24 cellular contexts compared by ENCODE assay signal in the genomic region with DNA sequence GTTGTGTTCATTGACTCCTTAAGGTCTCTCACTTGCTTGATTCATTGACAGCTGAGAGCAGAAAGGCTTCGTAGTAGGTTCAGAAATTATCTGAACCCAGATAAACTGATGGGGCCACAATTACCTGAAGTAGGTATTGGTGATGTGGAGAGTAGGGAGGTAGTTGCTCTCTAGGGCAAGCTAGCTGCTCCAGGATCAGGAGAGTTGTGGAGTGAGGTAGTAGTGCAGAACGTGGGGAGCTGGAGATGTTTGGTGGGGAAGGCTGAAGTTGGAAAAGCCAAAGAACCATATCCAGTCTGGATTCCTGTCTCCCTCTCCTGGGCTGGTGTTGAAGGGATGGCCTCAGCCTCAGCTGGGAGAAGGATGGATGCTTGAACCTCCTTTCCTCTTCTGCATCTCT. TPM values are rescaled to one million over a fixed set of nuclear protein-coding genes. Genes with fewer than 3 reads are reported as not detected.
DNase-seq lines count a peak whose midpoint lies in the region; ATAC-seq and TF ChIP-seq lines count a peak whose summit lies in the region.
"Had no signal": no experiment of that assay in that cellular context is flagged by ENCODE, and none has a peak within 500 bp of the region (broad histone marks: within the 10 kb centered on the region; RNA-seq: fewer than 3 reads in every experiment).

No MANE protein-coding gene starts in this region.

- in situ Hi-C loops in GM23248 (cut with MboI): no loop called here

- no peak overlapping the region for H3K27ac Mint-ChIP-seq in CD14-positive monocyte
- H3K27ac Mint-ChIP-seq in central memory CD8-positive, alpha-beta T cell (ENCODE audit: low read depth): peak overlapping the region; percentile 7
- H3K27ac Mint-ChIP-seq: activated CD8-positive, alpha-beta memory T cell treated with anti-CD3 and anti-CD28 coated beads, Interleukin-2, amount 10 ng/mL, durations not matched to agents 7 days and 5 days; activated naive CD8-positive, alpha-beta T cell treated with anti-CD3 and anti-CD28 coated beads for 36 hours had no signal

- peak overlapping the region; percentile 55 for H3K27ac ChIP-seq in GM23248
- no peak overlapping the region for H3K27ac ChIP-seq in muscle layer of colon (ENCODE audit: low read depth, low read length)
- no peak overlapping the region for H3K27ac ChIP-seq in psoas muscle
- H3K27ac ChIP-seq: body of pancreas, thyroid gland had no signal

- H3K9me2 ChIP-seq in GM23248 (ENCODE audit: insufficient read depth): no peaks in the 10 kb centered on the region

- H3K27me3 ChIP-seq in GM23248 (replicated peaks; ENCODE audit: insufficient read depth) (no peaks in the 10 kb centered on the region), muscle layer of colon (ENCODE audit: control insufficient read depth in 1 of 2, insufficient read depth in 2 of 2, low read length in 2 of 2) (no peaks in the 10 kb centered on the region), psoas muscle (ENCODE audit: insufficient read depth in 3 of 3, low read length in 2 of 3) (no peaks in the 10 kb centered on the region)
- H3K27me3 ChIP-seq: body of pancreas, heart left ventricle, spleen, thyroid gland had no signal

- H3K36me3 ChIP-seq in GM23248 (ENCODE audit: low read depth): peaks cover 2% of the 10 kb centered on the region; the same call in 1 of the 2 replicates
- H3K36me3 ChIP-seq in muscle layer of colon (ENCODE audit: insufficient read depth, low read length): peaks cover 22% of the 10 kb centered on the region
- peaks cover 0 to 17% of the 10 kb centered on the region in 2 donors for H3K36me3 ChIP-seq in psoas muscle (ENCODE audit: insufficient read depth in 1 of 2, low read depth in 1 of 2)

- H3K4me3 Mint-ChIP-seq in CD14-positive monocyte: no peak overlapping the region
- no peak overlapping the region for H3K4me3 Mint-ChIP-seq in central memory CD8-positive, alpha-beta T cell
- H3K4me3 Mint-ChIP-seq: activated CD8-positive, alpha-beta memory T cell treated with anti-CD3 and anti-CD28 coated beads, Interleukin-2, amount 10 ng/mL, durations not matched to agents 7 days and 5 days; activated naive CD8-positive, alpha-beta T cell treated with anti-CD3 and anti-CD28 coated beads for 36 hours had no signal

- H3K79me2 ChIP-seq in GM23248 (ENCODE audit: insufficient read depth): peaks cover 37% of the 10 kb centered on the region

- TF ChIP-seq CTCF in CD14-positive monocyte (IDR thresholded peaks at IDR 0.05) (no peak), psoas muscle (IDR thresholded peaks at IDR 0.05) (no peak)

- H3K27me3 Mint-ChIP-seq in CD14-positive monocyte (ENCODE audit: low read depth in 3 of 3): peaks cover 0 to 4% (median 0%) of the 10 kb centered on the region in 3 donors
- no peaks in the 10 kb centered on the region for H3K27me3 Mint-ChIP-seq in central memory CD8-positive, alpha-beta T cell
- H3K27me3 Mint-ChIP-seq: activated CD8-positive, alpha-beta memory T cell treated with anti-CD3 and anti-CD28 coated beads, Interleukin-2, amount 10 ng/mL, durations not matched to agents 7 days and 5 days; activated naive CD8-positive, alpha-beta T cell treated with anti-CD3 and anti-CD28 coated beads for 36 hours had no signal

- H3K4me3 ChIP-seq in GM23248: peak overlapping the region; percentile 51
- no peak overlapping the region for H3K4me3 ChIP-seq in muscle layer of colon (ENCODE audit: low read depth in 1 of 2, low read length in 2 of 2)
- H3K4me3 ChIP-seq in psoas muscle: no peak overlapping the region
- H3K4me3 ChIP-seq: body of pancreas, GM12878, spleen, thyroid gland had no signal

- H3K4me2 ChIP-seq in GM23248 (ENCODE audit: unreplicated experiment): peak overlapping the region; percentile 74

- 59 to 80% methylated on average over 2 of the region's 2 CpGs for WGBS in GM23248 (ENCODE audit: low coverage in 1 of 2, low lambda C conversion rate in 2 of 2, missing lambda C conversion rate in 2 of 2), 2 experiments
- 88 to 94% (median 90%) methylated on average over 2 of the region's 2 CpGs for WGBS in psoas muscle, 3 donors

- DNase-seq in CD14-positive monocyte (ENCODE audit: low spot score) (peak; percentile 11), GM23248 (no peak), psoas muscle (no peak), SKM-1 (lab: John Stamatoyannopoulos, UW; ENCODE audit: unreplicated experiment) (no peak)
- no peak for DNase-seq in central memory CD8-positive, alpha-beta T cell (ENCODE audit: low spot score in 2 of 2)
- DNase-seq in activated CD4-positive, alpha-beta T cell treated with anti-CD3 and anti-CD28 coated beads, Interleukin-2, amount 50 U/mL, for 48 hours: no peak
- DNase-seq: activated CD8-positive, alpha-beta memory T cell treated with anti-CD3 and anti-CD28 coated beads, Interleukin-2, amount 10 ng/mL, durations not matched to agents 7 days and 5 days; activated naive CD8-positive, alpha-beta T cell treated with anti-CD3 and anti-CD28 coated beads for 36 hours; AML-193; body of pancreas; DND-41; heart left ventricle; NCI-H1092; NCI-H187 treated with DMSO at 0.1 percent for 48 hours; NCI-H226; NCI-H82; OCI-M1; spleen; stimulated activated CD4-positive, alpha-beta T cell treated with anti-CD3 and anti-CD28 coated beads, Interleukin-4, amount 100 ng/mL, for 1 hour; stimulated activated naive CD4-positive, alpha-beta T cell treated with Interleukin-2 at 50 U/mL for 16 hours; thyroid gland had no signal

- H3K9me3 ChIP-seq in GM23248 (ENCODE audit: low read depth): no peaks in the 10 kb centered on the region
- no peaks in the 10 kb centered on the region for H3K9me3 ChIP-seq in muscle layer of colon (ENCODE audit: low read length)
- H3K9me3 ChIP-seq in psoas muscle: no peaks in the 10 kb centered on the region
- H3K9me3 ChIP-seq: body of pancreas, heart left ventricle, spleen, thyroid gland had no signal

- no peaks in the 10 kb centered on the region for H4K20me1 ChIP-seq in GM23248 (ENCODE audit: insufficient read depth)

- no peaks in the 10 kb centered on the region for H3K9me3 Mint-ChIP-seq in CD14-positive monocyte
- no peaks in the 10 kb centered on the region for H3K9me3 Mint-ChIP-seq in central memory CD8-positive, alpha-beta T cell
- H3K9me3 Mint-ChIP-seq: activated naive CD8-positive, alpha-beta T cell treated with anti-CD3 and anti-CD28 coated beads for 36 hours had no signal

- peaks cover 25 to 41% of the 10 kb centered on the region in 2 donors for H3K36me3 Mint-ChIP-seq in CD14-positive monocyte
- H3K36me3 Mint-ChIP-seq in central memory CD8-positive, alpha-beta T cell (ENCODE audit: insufficient read depth): peaks cover 10% of the 10 kb centered on the region
- H3K36me3 Mint-ChIP-seq: activated CD8-positive, alpha-beta memory T cell treated with anti-CD3 and anti-CD28 coated beads, Interleukin-2, amount 10 ng/mL, durations not matched to agents 7 days and 5 days had no signal

- H3K9ac ChIP-seq in GM23248: peak overlapping the region; percentile 33
- H3K9ac ChIP-seq in muscle layer of colon (ENCODE audit: low read length): peak overlapping the region; percentile 13

- peaks cover 8% of the 10 kb centered on the region for H3K4me1 Mint-ChIP-seq in CD14-positive monocyte
- peaks cover 42% of the 10 kb centered on the region for H3K4me1 Mint-ChIP-seq in central memory CD8-positive, alpha-beta T cell

- ATAC-seq in central memory CD8-positive, alpha-beta T cell (replicated peaks; ENCODE audit: extremely low read depth, poor library complexity, severe bottlenecking): no peak
- ATAC-seq in psoas muscle (no peak), GM21381 (IDR thresholded peaks at IDR 0.05; ENCODE audit: unreplicated experiment) (no peak)
- ATAC-seq: activated CD8-positive, alpha-beta memory T cell treated with anti-CD3 and anti-CD28 coated beads, Interleukin-2, amount 10 ng/mL, durations not matched to agents 7 days and 5 days; GM12878 had no signal

- intact Hi-C loops in CD14-positive monocyte (cut with micrococcal nuclease): no loop called here
- intact Hi-C loops in psoas muscle (cut with DNase I): no loop called here

- H2AFZ ChIP-seq in GM23248: no peak overlapping the region

- H3K4me1 ChIP-seq in GM23248 (ENCODE audit: insufficient read depth) (peaks cover 72% of the 10 kb centered on the region), muscle layer of colon (ENCODE audit: insufficient read depth, low read length) (peaks cover 49% of the 10 kb centered on the region), psoas muscle (peaks cover 25% of the 10 kb centered on the region)

- peaks cover 19% of the 10 kb centered on the region for H3F3A ChIP-seq in GM23248 (ENCODE audit: insufficient read depth)

RNA-seq across cellular contexts. Expression of gene TJAP1, which starts 15.9 kb away (rescaled TPM):
- polyA plus RNA-seq in CD14-positive monocyte (1 to 10 TPM; 3.2 TPM), GM23248 (2016; fragmentation: Nextera tagmentation; extraction: Ambion mirVana) (12.7 and 16.0 TPM in 2 replicates), psoas muscle (10 to 100 TPM; 18.0 to 35.2 (median 20.8) TPM)
- total RNA-seq in GM23248 (2014; rRNA removed; shearing (Covaris generic)): 17.7 and 32.9 TPM in 2 replicates
- total RNA-seq in psoas muscle: 10 to 100 TPM; 31.4 to 39.9 (median 36.3) TPM

RNA-seq across cellular contexts. Expression of gene LRRC73, which starts 16.9 kb away (rescaled TPM):
- polyA plus RNA-seq in CD14-positive monocyte: not detected
- total RNA-seq in GM23248 (2014; rRNA removed; shearing (Covaris generic)): 0.89 and 1.6 TPM in 2 replicates
- 0.41 and 1.0 TPM in 2 replicates for polyA plus RNA-seq in GM23248 (2016; fragmentation: Nextera tagmentation; extraction: Ambion mirVana)
- total RNA-seq in psoas muscle: under 1 TPM in 1 of 4 donors, not detected in 3; 0.20 TPM
- under 1 TPM; 0.10 to 0.29 (median 0.26) TPM for polyA plus RNA-seq in psoas muscle
- total RNA-seq: body of pancreas had no signal
- polyA plus RNA-seq: GM12878 had no signal

RNA-seq across cellular contexts. Expression of gene YIPF3, which starts 23.5 kb away (rescaled TPM):
- polyA plus RNA-seq in CD14-positive monocyte (100 to 1,000 TPM; 112 to 123 TPM), GM23248 (2016; fragmentation: Nextera tagmentation; extraction: Ambion mirVana) (190 and 196 TPM in 2 replicates), psoas muscle (10 to 100 TPM; 57.7 to 91.5 (median 71.8) TPM)
- 252 and 263 TPM in 2 replicates for total RNA-seq in GM23248 (2014; rRNA removed; shearing (Covaris generic))
- 10 to 100 TPM; 57.9 to 71.4 (median 63.0) TPM for total RNA-seq in psoas muscle

RNA-seq across cellular contexts. Expression of gene POLR1C, which starts 23.7 kb away (rescaled TPM):
- 1 to 10 TPM; 4.5 to 6.1 TPM for polyA plus RNA-seq in CD14-positive monocyte
- total RNA-seq in GM23248 (2014; rRNA removed; shearing (Covaris generic)): 24.9 and 38.7 TPM in 2 replicates
- polyA plus RNA-seq in GM23248 (2016; fragmentation: Nextera tagmentation; extraction: Ambion mirVana): 38.1 and 39.5 TPM in 2 replicates
- total RNA-seq in psoas muscle: 10 to 100 TPM; 17.5 to 27.8 (median 24.1) TPM
- 10 to 100 TPM; 23.4 to 64.5 (median 43.2) TPM for polyA plus RNA-seq in psoas muscle

RNA-seq across cellular contexts. Expression of gene DLK2, which starts 37.9 kb away (rescaled TPM):
- polyA plus RNA-seq in CD14-positive monocyte: not detected
- 0.51 and 0.76 TPM in 2 replicates for total RNA-seq in GM23248 (2014; rRNA removed; shearing (Covaris generic))
- polyA plus RNA-seq in GM23248 (2016; fragmentation: Nextera tagmentation; extraction: Ambion mirVana): 0.66 and 1.4 TPM in 2 replicates
- under 1 TPM in 1 of 4 donors, not detected in 3; 0.56 TPM for total RNA-seq in psoas muscle
- polyA plus RNA-seq in psoas muscle: under 1 TPM; 0.04 to 0.90 (median 0.10) TPM
- total RNA-seq: activated CD8-positive, alpha-beta memory T cell treated with anti-CD3 and anti-CD28 coated beads, Interleukin-2, amount 10 ng/mL, durations not matched to agents 7 days and 5 days; body of pancreas had no signal
